Comparison of ENCODE assay signal across 9 cellular contexts in genomic region chr15:64912379-64912778, GRCh38. TPM values are rescaled to one million over a fixed set of nuclear protein-coding genes. Genes with fewer than 3 reads are reported as not detected.
DNase-seq lines count a peak whose midpoint lies in the region; ATAC-seq and TF ChIP-seq lines count a peak whose summit lies in the region.
"Had no signal": no experiment of that assay in that cellular context is flagged by ENCODE, and none has a peak within 500 bp of the region (broad histone marks: within the 10 kb centered on the region; RNA-seq: fewer than 3 reads in every experiment).

No MANE protein-coding gene starts in this region.

- H3K4me1 ChIP-seq in gastroesophageal sphincter, result peaks cover 0 to 26% (median 4%) of the 10 kb centered on the region in 3 donors

- no peak for TF ChIP-seq EP300 in gastroesophageal sphincter (IDR thresholded peaks at IDR 0.05)

- no peaks in the 10 kb centered on the region for H3K36me3 ChIP-seq in WERI-Rb-1
- no peaks in the 10 kb centered on the region for H3K36me3 ChIP-seq in gastroesophageal sphincter

- TF ChIP-seq CTCF in WERI-Rb-1 (IDR thresholded peaks at IDR 0.05; ENCODE audit: low read depth, low read length) (no peak), gastroesophageal sphincter (IDR thresholded peaks at IDR 0.05) (no peak)

- H3K27me3 ChIP-seq in WERI-Rb-1 (ENCODE audit: insufficient read depth, low read depth, severe bottlenecking), result no peaks in the 10 kb centered on the region
- H3K27me3 ChIP-seq in gastroesophageal sphincter, result no peaks in the 10 kb centered on the region

- TF ChIP-seq POLR2A in gastroesophageal sphincter (IDR thresholded peaks at IDR 0.05), result no peak

- WGBS in gastroesophageal sphincter (ENCODE audit: low coverage in 1 of 2), 2 donors, result 84% methylated on average over 6 of the region's 12 CpGs; no CpG with 5 or more reads in 1 of the 2 donors

- intact Hi-C loops in posterior vena cava (cut with DNase I), result no loop called here

- H3K27ac ChIP-seq in WERI-Rb-1 (no peak overlapping the region), gastroesophageal sphincter (peak overlapping the region in 2 of 4 donors; percentile 74 to 80)

- ATAC-seq in gastroesophageal sphincter, result no peak
- no peak for ATAC-seq in GM21529 (IDR thresholded peaks at IDR 0.05; ENCODE audit: unreplicated experiment)
- ATAC-seq in GM18867 (IDR thresholded peaks at IDR 0.05; ENCODE audit: unreplicated experiment), result no peak

- DNase-seq in D341Med (ENCODE audit: low spot score), result peak; percentile 42
- DNase-seq in WERI-Rb-1, result no peak
- peak; percentile 53 for DNase-seq in posterior vena cava (ENCODE audit: low spot score)
- DNase-seq in medulla oblongata (ENCODE audit: extremely low spot score), result no peak
- no peak for DNase-seq in AG08396 (ENCODE audit: low spot score)
- DNase-seq: KG1 had no signal

- peak overlapping the region; percentile 67 for H3K4me3 ChIP-seq in WERI-Rb-1 (ENCODE audit: low read depth, low read length)
- peak overlapping the region; percentile 48 to 69 for H3K4me3 ChIP-seq in gastroesophageal sphincter

- H3K9me3 ChIP-seq in WERI-Rb-1 (ENCODE audit: severe bottlenecking) (no peaks in the 10 kb centered on the region), gastroesophageal sphincter (no peaks in the 10 kb centered on the region)

RNA-seq across cellular contexts. Expression of gene ANKDD1A, which starts 0.7 kb away (rescaled TPM):
- total RNA-seq in gastroesophageal sphincter (10 to 100 TPM in 2 of 4 donors, 1 to 10 TPM in 2; 4.6 to 15.6 (median 8.5) TPM), posterior vena cava (10 to 100 TPM; 17.1 to 25.1 TPM)

Comparison
In these comparisons a context has a peak if more than half of its experiments do, and no peak if none do; other contexts are left out.
1. DNase-seq: peak in D341Med (single experiment) and posterior vena cava (single experiment); none in WERI-Rb-1 (single experiment), medulla oblongata (single experiment) and AG08396 (single experiment).